8 cellular contexts compared by ENCODE assay signal in genomic region chr18:49238433-49239042, GRCh38.
DNase-seq lines count a peak whose midpoint lies in the region; ATAC-seq and TF ChIP-seq lines count a peak whose summit lies in the region.

No MANE protein-coding gene starts in this region.

- no peaks in the 10 kb centered on the region for H3K9me3 ChIP-seq in upper lobe of right lung

- ATAC-seq in foreskin keratinocyte (no peak), upper lobe of right lung (no peak), HG03439 (IDR thresholded peaks at IDR 0.05; ENCODE audit: unreplicated experiment) (no peak)
- ATAC-seq in stimulated activated effector memory CD8-positive, alpha-beta T cell treated with anti-CD3 and anti-CD28 coated beads, Interleukin-12 subunit alpha, Interleukin-12 subunit beta, amount 100 ng/mL, for 72 hours, result no peak

- intact Hi-C loops in upper lobe of right lung (cut with DNase I), result no loop called here

- H3K4me1 ChIP-seq in foreskin keratinocyte (peaks cover 6% of the 10 kb centered on the region), upper lobe of right lung (no peaks in the 10 kb centered on the region)

- 0 out of 2 replicates have a peak, but pooled peaks have one; percentile 28 for TF ChIP-seq CTCF in GM12874 (IDR thresholded peaks at IDR 0.05; ENCODE audit: insufficient read depth, low read depth, low read length)
- peak; percentile 75 for TF ChIP-seq CTCF in foreskin keratinocyte (conservative IDR thresholded peaks at IDR 0.05)
- TF ChIP-seq CTCF in upper lobe of right lung (IDR thresholded peaks at IDR 0.05), result peak; percentile 46

- H3K4me1 Mint-ChIP-seq in stimulated activated effector memory CD8-positive, alpha-beta T cell treated with anti-CD3 and anti-CD28 coated beads, Interleukin-12 subunit alpha, Interleukin-12 subunit beta, amount 100 ng/mL, for 72 hours, result no peaks in the 10 kb centered on the region

- no peak overlapping the region for H3K4me3 Mint-ChIP-seq in stimulated activated effector memory CD8-positive, alpha-beta T cell treated with anti-CD3 and anti-CD28 coated beads, Interleukin-12 subunit alpha, Interleukin-12 subunit beta, amount 100 ng/mL, for 72 hours

- H3K27me3 ChIP-seq in foreskin keratinocyte (no peaks in the 10 kb centered on the region), upper lobe of right lung (no peaks in the 10 kb centered on the region)

- H3K27ac Mint-ChIP-seq in stimulated activated effector memory CD8-positive, alpha-beta T cell treated with anti-CD3 and anti-CD28 coated beads, Interleukin-12 subunit alpha, Interleukin-12 subunit beta, amount 100 ng/mL, for 72 hours, result no peak overlapping the region

- no peaks in the 10 kb centered on the region for H3K36me3 ChIP-seq in upper lobe of right lung

- H3K4me3 ChIP-seq in upper lobe of right lung, result no peak overlapping the region

- no peaks in the 10 kb centered on the region for H3K9me3 Mint-ChIP-seq in stimulated activated effector memory CD8-positive, alpha-beta T cell treated with anti-CD3 and anti-CD28 coated beads, Interleukin-12 subunit alpha, Interleukin-12 subunit beta, amount 100 ng/mL, for 72 hours

- H3K36me3 Mint-ChIP-seq in stimulated activated effector memory CD8-positive, alpha-beta T cell treated with anti-CD3 and anti-CD28 coated beads, Interleukin-12 subunit alpha, Interleukin-12 subunit beta, amount 100 ng/mL, for 72 hours, result peaks cover 6% of the 10 kb centered on the region

- DNase-seq in AG08396 (ENCODE audit: low spot score) (peak; percentile 17), RPMI8226 (peak; percentile 25), foreskin keratinocyte (peak in 1 of 2 donors; percentile 14), upper lobe of right lung (no peak), DMS153 treated with DMSO at 0.1 percent for 48 hours (lab: John Stamatoyannopoulos, UW; ENCODE audit: unreplicated experiment) (no peak)
- DNase-seq in stimulated activated effector memory CD8-positive, alpha-beta T cell treated with anti-CD3 and anti-CD28 coated beads, Interleukin-12 subunit alpha, Interleukin-12 subunit beta, amount 100 ng/mL, for 72 hours (ENCODE audit: low spot score in 2 of 2), result no peak

- H3K27ac ChIP-seq in foreskin keratinocyte (no peak overlapping the region), upper lobe of right lung (no peak overlapping the region)

Comparison
In these comparisons a context has a peak if more than half of its experiments do, and no peak if none do; other contexts are left out.
1. DNase-seq: peak in AG08396 (single experiment) and RPMI8226 (single experiment); none in upper lobe of right lung (single experiment), stimulated activated effector memory CD8-positive, alpha-beta T cell treated with anti-CD3 and anti-CD28 coated beads, Interleukin-12 subunit alpha, Interleukin-12 subunit beta, amount 100 ng/mL, for 72 hours (0 of 2) and DMS153 treated with DMSO at 0.1 percent for 48 hours (single experiment).
2. Peak in every context shown above with its lines, with median percentiles within 50 percentile points of each other: CTCF ChIP-seq.